23 cellular contexts compared by ENCODE assay signal in the genomic region with DNA sequence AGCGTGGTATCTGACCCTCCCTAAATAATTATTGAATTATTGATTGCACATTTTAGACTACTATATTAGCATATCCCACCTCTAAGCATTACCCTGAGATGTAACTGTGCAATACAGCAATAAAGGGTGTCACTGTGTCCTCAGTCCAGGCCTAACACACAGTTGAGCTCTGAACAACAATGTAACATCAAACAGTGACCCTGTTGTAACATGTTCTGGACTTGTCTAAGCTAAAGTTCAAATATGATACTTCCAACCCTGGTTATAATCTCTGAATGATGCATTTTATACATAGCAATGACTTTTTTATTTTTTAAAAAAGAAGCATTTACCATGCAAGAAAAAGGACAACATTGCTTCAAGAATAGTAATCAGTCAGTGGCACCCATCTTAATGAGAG.
"Had no signal": no experiment of that assay in that cellular context is flagged by ENCODE, and none has a peak within 500 bp of the region (broad histone marks: within the 10 kb centered on the region; RNA-seq: fewer than 3 reads in every experiment).

No MANE protein-coding gene starts in this region.

- FAIRE-seq: K562 had no signal

- H3K36me3 ChIP-seq: Peyer's patch, SJCRH30 had no signal

- DNase-seq: Kasumi-1, MV-4-11, NCI-H1048, NCI-H1105, NCI-H1417, NCI-H1436 treated with DMSO at 0.1 percent for 48 hours, NCI-H1694, NCI-H187 treated with DMSO at 0.1 percent for 48 hours, NCI-H2081, NCI-H2107, NCI-H2227 treated with DMSO at 0.1 percent for 48 hours, NCI-H524, NCI-H526 treated with DMSO at 0.1 percent for 48 hours, NCI-H748 treated with DMSO at 0.1 percent for 48 hours, OCI-M1, PC-9, Peyer's patch, SHP77 treated with DMSO at 0.1 percent for 48 hours, SJCRH30 had no signal

- ATAC-seq: K562, Right ventricle myocardium inferior, SK-N-SH treated with all-trans-retinoic acid at 6 μM for 48 hours had no signal

- H3K27me3 ChIP-seq: Peyer's patch, SJCRH30 had no signal

- H3K4me3 ChIP-seq: K562, PC-9, Peyer's patch, SJCRH30 had no signal

- H3K27ac ChIP-seq: KMS-11, PC-9, Peyer's patch, SJCRH30 had no signal
